ENCODE assay signal across 9 cellular contexts in genomic region chr19:17794731-17795494, GRCh38. TPM values are rescaled to one million over a fixed set of nuclear protein-coding genes. Genes with fewer than 3 reads are reported as not detected.
DNase-seq lines count a peak whose midpoint lies in the region; ATAC-seq, FAIRE-seq and TF ChIP-seq lines count a peak whose summit lies in the region.
"Had no signal": no experiment of that assay in that cellular context is flagged by ENCODE, and none has a peak within 500 bp of the region (broad histone marks: within the 10 kb centered on the region; RNA-seq: fewer than 3 reads in every experiment).

Gene B3GNT3, plus strand, starts transcription at chr19:17795138. Its CDS starts 12,670 bp downstream, at chr19:17807808.

- H3K36me3 ChIP-seq in Panc1 (ENCODE audit: control insufficient read depth, insufficient read depth, low read length) (no peaks in the 10 kb centered on the region; the same call in 1 of the 2 replicates), small intestine (ENCODE audit: control insufficient read depth in 2 of 2, insufficient read depth in 2 of 2, low read length in 2 of 2) (no peaks in the 10 kb centered on the region)

- H3K4me1 Mint-ChIP-seq in osteocyte (ENCODE audit: unreplicated experiment) = peaks cover 13% of the 10 kb centered on the region

- POLR2A ChIA-PET in Panc1 (lab: Charles Lee) = no interaction called here

- H3K27me3 ChIP-seq in Panc1 (ENCODE audit: control insufficient read depth, insufficient read depth, low read length) (no peaks in the 10 kb centered on the region), small intestine (ENCODE audit: control insufficient read depth in 2 of 2, insufficient read depth in 2 of 2, low read length in 2 of 2) (peaks cover 0 to 3% of the 10 kb centered on the region in 2 donors)

- no peak within 1 kb of the TSS for H3K27ac Mint-ChIP-seq in osteocyte (ENCODE audit: unreplicated experiment)
- H3K27ac Mint-ChIP-seq: mesothelial cell of epicardium had no signal

- H3K9me3 Mint-ChIP-seq in osteocyte (ENCODE audit: unreplicated experiment) = no peaks in the 10 kb centered on the region
- H3K9me3 Mint-ChIP-seq: mesothelial cell of epicardium had no signal

- 0 out of 2 replicates have a peak, but pooled peaks cover 2% of the 10 kb centered on the region for H3K4me1 ChIP-seq in Panc1 (ENCODE audit: control insufficient read depth, insufficient read depth, low read length)
- H3K4me1 ChIP-seq in small intestine (ENCODE audit: control insufficient read depth in 2 of 2, insufficient read depth in 1 of 2, low read depth in 1 of 2, low read length in 1 of 2) = peaks cover 0 to 10% of the 10 kb centered on the region in 2 donors

- in situ Hi-C loops in Panc1 (cut with HindIII; ENCODE audit: low pct_unique_long_range_greater_than_20kb, low sequenced_read_pairs) = no loop called here

- H3K4me3 Mint-ChIP-seq in osteocyte (ENCODE audit: unreplicated experiment) = no peak within 1 kb of the TSS
- H3K4me3 Mint-ChIP-seq: mesothelial cell of epicardium had no signal

- no TSS peak for BruUV-seq in Panc1 (replicated peaks; lab: Mats Ljungman, UMichigan)

- no peaks in the 10 kb centered on the region for H3K9me3 ChIP-seq in Panc1 (ENCODE audit: control insufficient read depth, insufficient read depth, low read depth, low read length)
- no peaks in the 10 kb centered on the region for H3K9me3 ChIP-seq in small intestine (ENCODE audit: control insufficient read depth, low read depth)

- FAIRE-seq in small intestine (lab: Jason Lieb, UNC) = no peak

- TF ChIP-seq CTCF in Panc1 (IDR thresholded peaks at IDR 0.05) = no peak
- TF ChIP-seq CTCF in osteocyte (IDR thresholded peaks at IDR 0.05) = no peak

- CTCF ChIA-PET in Panc1 (lab: Charles Lee) = no interaction called here

- WGBS in small intestine, 3 donors = 4 to 6% (median 4%) methylated on average over 47 to 50 of the region's 50 CpGs

- intact Hi-C loops in Panc1 (cut with micrococcal nuclease; ENCODE audit: unreplicated experiment) = no loop called here
- intact Hi-C loops in posterior vena cava (cut with DNase I) = loop anchor here in 1 of 2 donors (10.0 kb wide), 1 partner anchor 60 kb away; the partner anchor contains the start of gene RPL18A

- peaks cover 18% of the 10 kb centered on the region for H3K27me3 Mint-ChIP-seq in osteocyte (ENCODE audit: unreplicated experiment)

- peak; percentile 59 for ATAC-seq in Panc1

- H3K36me3 Mint-ChIP-seq in osteocyte (ENCODE audit: unreplicated experiment) = no peaks in the 10 kb centered on the region
- H3K36me3 Mint-ChIP-seq: mesothelial cell of epicardium had no signal

- peak; percentile 68 for DNase-seq in activated CD8-positive, alpha-beta memory T cell treated with anti-CD3 and anti-CD28 coated beads for 24 hours
- DNase-seq in activated CD8-positive, alpha-beta memory T cell treated with anti-CD3 and anti-CD28 coated beads, Interleukin-2, amount 50 U/mL, for 4 hours = no peak
- DNase-seq in Panc1 (ENCODE audit: low read depth, low spot score) (no peak), epithelial cell of prostate (ENCODE audit: low read depth, low spot score) (no peak), small intestine (peak; percentile 97), osteocyte (ENCODE audit: extremely low spot score, unreplicated experiment) (no peak), SIG-M5 treated with dmso at 0.1 percent for 504 hours (lab: John Stamatoyannopoulos, UW; ENCODE audit: unreplicated experiment) (no peak), posterior vena cava (ENCODE audit: low spot score) (no peak)

- H3K4me3 ChIP-seq in Panc1 (ENCODE audit: low read depth in 2 of 2, low read length in 2 of 2) (peak within 1 kb of the TSS; percentile 41 to 60), small intestine (ENCODE audit: low read depth in 1 of 2, low read length in 2 of 2) (peak within 1 kb of the TSS; percentile 62 to 88)

- H3K27ac ChIP-seq in Panc1 (ENCODE audit: low read length) = no peak within 1 kb of the TSS
- peak within 1 kb of the TSS; percentile 91 for H3K27ac ChIP-seq in epithelial cell of prostate
- H3K27ac ChIP-seq in small intestine (ENCODE audit: low read depth in 1 of 2, low read length in 1 of 2) = peak within 1 kb of the TSS; percentile 96 to 97

RNA-seq across cellular contexts. Expression of gene B3GNT3, which starts in this region (rescaled TPM):
- total RNA-seq in Panc1 (2021; ENCODE audit: unreplicated experiment) (0.67 TPM), osteocyte (not detected in 2 replicates), posterior vena cava (under 1 TPM in 1 of 2 donors, not detected in 1; 0.28 TPM)
- polyA plus RNA-seq in Panc1 (2012; ENCODE audit: insufficient read length) = 0.23 TPM
- polyA plus RNA-seq in small intestine = 10 to 100 TPM; 32.0 to 45.2 (median 37.3) TPM
- total RNA-seq: mesothelial cell of epicardium had no signal

Comparison
In these comparisons a context has a peak if more than half of its experiments do, and no peak if none do; other contexts are left out.
1. DNase-seq: peak in activated CD8-positive, alpha-beta memory T cell treated with anti-CD3 and anti-CD28 coated beads for 24 hours (single experiment) and small intestine (single experiment); none in activated CD8-positive, alpha-beta memory T cell treated with anti-CD3 and anti-CD28 coated beads, Interleukin-2, amount 50 U/mL, for 4 hours (single experiment), Panc1 (single experiment), epithelial cell of prostate (single experiment), osteocyte (single experiment), SIG-M5 treated with dmso at 0.1 percent for 504 hours (single experiment) and posterior vena cava (single experiment).
2. Peak in ATAC-seq and H3K4me3 ChIP-seq in Panc1; RNA of the gene not detected or under 1 TPM.